1 cellular context compared by ENCODE assay signal in the genomic region with DNA sequence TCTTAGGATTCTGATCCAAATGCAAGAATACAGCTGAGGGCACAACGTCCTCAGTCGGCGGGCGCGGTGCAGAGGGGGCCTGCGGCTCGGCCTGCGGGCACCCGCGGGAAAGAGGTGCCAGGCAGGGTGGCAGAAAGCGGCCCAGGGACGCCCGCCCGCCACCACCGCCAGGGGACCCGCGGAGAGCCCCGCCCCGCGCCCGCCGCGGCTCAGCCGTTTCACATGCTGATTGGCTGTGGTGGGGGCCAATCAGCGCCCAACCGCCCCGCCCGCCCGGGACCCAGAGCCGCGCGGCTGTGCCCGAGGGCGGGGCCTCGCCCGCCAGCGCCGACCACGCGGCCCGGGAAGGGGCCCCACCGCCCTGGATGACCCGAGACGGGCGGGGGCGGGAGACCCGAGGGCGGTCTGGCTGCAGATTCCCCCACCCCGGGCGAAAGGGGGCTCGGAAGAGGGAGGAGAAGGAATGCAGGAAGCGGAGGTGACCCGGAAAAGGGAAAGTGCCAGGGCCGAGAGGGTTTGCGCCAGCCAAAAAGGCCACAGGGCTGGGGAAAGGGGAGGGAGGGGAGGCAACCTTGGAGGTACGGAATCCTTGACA.
TF ChIP-seq lines count a peak whose summit lies in the region.

No MANE protein-coding gene starts in this region.

TF ChIP-seq in HepG2, 621 proteins besides CTCF, POLR2A, EP300 and RAD21:
- TF ChIP-seq KAT2B (IDR thresholded peaks at IDR 0.05; ENCODE audit: borderline replicate concordance, low read depth, low read length) (no peak), RBFOX2 (IDR thresholded peaks at IDR 0.05; ENCODE audit: low read depth, low read length) (peak; percentile 38; the same call in 1 of the 2 replicates), ZNF7 (CRISPR knock-in tag; IDR thresholded peaks at IDR 0.05) (no peak), ZNF703 (CRISPR knock-in tag; IDR thresholded peaks at IDR 0.05; ENCODE audit: borderline replicate concordance) (no peak), AGO2 (optimal IDR thresholded peaks at IDR 0.05; ENCODE audit: low read depth, low read length) (peak; percentile 21), ZKSCAN8 (CRISPR knock-in tag; IDR thresholded peaks at IDR 0.05; ENCODE audit: borderline replicate concordance) (no peak), SMAD3 (CRISPR knock-in tag; IDR thresholded peaks at IDR 0.05) (no peak), ZSCAN25 (CRISPR knock-in tag; IDR thresholded peaks at IDR 0.05) (no peak), FLYWCH1 (CRISPR knock-in tag; IDR thresholded peaks at IDR 0.05) (no peak), ZNF33A (CRISPR knock-in tag; IDR thresholded peaks at IDR 0.05; ENCODE audit: borderline replicate concordance) (no peak), HNRNPL (IDR thresholded peaks at IDR 0.05; ENCODE audit: low read depth, low read length) (0 out of 2 replicates have a peak, but pooled peaks have one; percentile 63), KMT2A (CRISPR knock-in tag; IDR thresholded peaks at IDR 0.05) (no peak), ZNF839 (CRISPR knock-in tag; IDR thresholded peaks at IDR 0.05; ENCODE audit: borderline replicate concordance) (no peak), ZNF816 (CRISPR knock-in tag; IDR thresholded peaks at IDR 0.05; ENCODE audit: borderline replicate concordance) (no peak)
- TF ChIP-seq, protein P1, sequence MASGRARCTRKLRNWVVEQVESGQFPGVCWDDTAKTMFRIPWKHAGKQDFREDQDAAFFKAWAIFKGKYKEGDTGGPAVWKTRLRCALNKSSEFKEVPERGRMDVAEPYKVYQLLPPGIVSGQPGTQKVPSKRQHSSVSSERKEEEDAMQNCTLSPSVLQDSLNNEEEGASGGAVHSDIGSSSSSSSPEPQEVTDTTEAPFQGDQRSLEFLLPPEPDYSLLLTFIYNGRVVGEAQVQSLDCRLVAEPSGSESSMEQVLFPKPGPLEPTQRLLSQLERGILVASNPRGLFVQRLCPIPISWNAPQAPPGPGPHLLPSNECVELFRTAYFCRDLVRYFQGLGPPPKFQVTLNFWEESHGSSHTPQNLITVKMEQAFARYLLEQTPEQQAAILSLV (CRISPR knock-in tag; IDR thresholded peaks at IDR 0.05; ENCODE audit: borderline replicate concordance), result no peak
- TF ChIP-seq, protein P2, sequence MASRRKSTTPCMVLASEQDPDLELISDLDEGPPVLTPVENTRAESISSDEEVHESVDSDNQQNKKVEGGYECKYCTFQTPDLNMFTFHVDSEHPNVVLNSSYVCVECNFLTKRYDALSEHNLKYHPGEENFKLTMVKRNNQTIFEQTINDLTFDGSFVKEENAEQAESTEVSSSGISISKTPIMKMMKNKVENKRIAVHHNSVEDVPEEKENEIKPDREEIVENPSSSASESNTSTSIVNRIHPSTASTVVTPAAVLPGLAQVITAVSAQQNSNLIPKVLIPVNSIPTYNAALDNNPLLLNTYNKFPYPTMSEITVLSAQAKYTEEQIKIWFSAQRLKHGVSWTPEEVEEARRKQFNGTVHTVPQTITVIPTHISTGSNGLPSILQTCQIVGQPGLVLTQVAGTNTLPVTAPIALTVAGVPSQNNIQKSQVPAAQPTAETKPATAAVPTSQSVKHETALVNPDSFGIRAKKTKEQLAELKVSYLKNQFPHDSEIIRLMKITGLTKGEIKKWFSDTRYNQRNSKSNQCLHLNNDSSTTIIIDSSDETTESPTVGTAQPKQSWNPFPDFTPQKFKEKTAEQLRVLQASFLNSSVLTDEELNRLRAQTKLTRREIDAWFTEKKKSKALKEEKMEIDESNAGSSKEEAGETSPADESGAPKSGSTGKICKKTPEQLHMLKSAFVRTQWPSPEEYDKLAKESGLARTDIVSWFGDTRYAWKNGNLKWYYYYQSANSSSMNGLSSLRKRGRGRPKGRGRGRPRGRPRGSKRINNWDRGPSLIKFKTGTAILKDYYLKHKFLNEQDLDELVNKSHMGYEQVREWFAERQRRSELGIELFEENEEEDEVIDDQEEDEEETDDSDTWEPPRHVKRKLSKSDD (CRISPR knock-in tag; IDR thresholded peaks at IDR 0.05; ENCODE audit: low read depth), result no peak
- TF ChIP-seq, protein P3, sequence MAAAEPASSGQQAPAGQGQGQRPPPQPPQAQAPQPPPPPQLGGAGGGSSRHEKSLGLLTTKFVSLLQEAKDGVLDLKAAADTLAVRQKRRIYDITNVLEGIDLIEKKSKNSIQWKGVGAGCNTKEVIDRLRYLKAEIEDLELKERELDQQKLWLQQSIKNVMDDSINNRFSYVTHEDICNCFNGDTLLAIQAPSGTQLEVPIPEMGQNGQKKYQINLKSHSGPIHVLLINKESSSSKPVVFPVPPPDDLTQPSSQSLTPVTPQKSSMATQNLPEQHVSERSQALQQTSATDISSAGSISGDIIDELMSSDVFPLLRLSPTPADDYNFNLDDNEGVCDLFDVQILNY (CRISPR knock-in tag; conservative IDR thresholded peaks at IDR 0.05), result no peak
